17 cellular contexts compared by ENCODE assay signal in genomic region chr16:29198231-29198630, GRCh38.
DNase-seq lines count a peak whose midpoint lies in the region; ATAC-seq and TF ChIP-seq lines count a peak whose summit lies in the region.
"Had no signal": no experiment of that assay in that cellular context is flagged by ENCODE, and none has a peak within 500 bp of the region (broad histone marks: within the 10 kb centered on the region; RNA-seq: fewer than 3 reads in every experiment).

No MANE protein-coding gene starts in this region.

- H3K27me3 ChIP-seq in right atrium auricular region: no peaks in the 10 kb centered on the region
- H3K27me3 ChIP-seq in right cardiac atrium (ENCODE audit: control insufficient read depth, insufficient read depth): no peaks in the 10 kb centered on the region
- no peaks in the 10 kb centered on the region for H3K27me3 ChIP-seq in gastroesophageal sphincter
- H3K27me3 ChIP-seq in vagina: no peaks in the 10 kb centered on the region
- H3K27me3 ChIP-seq: SJSA1 had no signal

- TF ChIP-seq POLR2A in gastroesophageal sphincter (IDR thresholded peaks at IDR 0.05) (no peak), vagina (IDR thresholded peaks at IDR 0.05) (no peak)

- H3K9me3 ChIP-seq in right atrium auricular region (no peaks in the 10 kb centered on the region), right cardiac atrium (ENCODE audit: control insufficient read depth, low read length) (no peaks in the 10 kb centered on the region), gastroesophageal sphincter (no peaks in the 10 kb centered on the region), vagina (no peaks in the 10 kb centered on the region)
- H3K9me3 ChIP-seq: A549, SJSA1 had no signal

- ATAC-seq in right cardiac atrium: no peak
- no peak for ATAC-seq in gastroesophageal sphincter
- no peak for ATAC-seq in GM18858 (IDR thresholded peaks at IDR 0.05; ENCODE audit: unreplicated experiment)
- ATAC-seq in GM18520 (IDR thresholded peaks at IDR 0.05; ENCODE audit: unreplicated experiment): no peak

- DNase-seq in right atrium auricular region (ENCODE audit: low spot score) (peak; percentile 26), right cardiac atrium (no peak), posterior vena cava (ENCODE audit: low spot score) (peak; percentile 24), vagina (ENCODE audit: extremely low spot score in 2 of 2) (peak; percentile 74 to 82), GM03348 (ENCODE audit: low spot score) (no peak)
- DNase-seq: COR-L47, H7, NCI-H1417 treated with DMSO at 0.1 percent for 48 hours, NCI-H2081, NCI-H510A treated with DMSO at 0.1 percent for 48 hours, PC-9 had no signal

- no peak for TF ChIP-seq EP300 in gastroesophageal sphincter (IDR thresholded peaks at IDR 0.05)

- intact Hi-C loops in right cardiac atrium (cut with DNase I) (no loop called here), posterior vena cava (cut with DNase I) (no loop called here), vagina (cut with DNase I) (no loop called here)

- H3K4me3 ChIP-seq in right atrium auricular region (no peak overlapping the region), right cardiac atrium (ENCODE audit: low read length) (no peak overlapping the region), gastroesophageal sphincter (no peak overlapping the region), vagina (no peak overlapping the region)
- H3K4me3 ChIP-seq: A549, PC-9, SJSA1 had no signal

- TF ChIP-seq CTCF in right atrium auricular region (IDR thresholded peaks at IDR 0.05): no peak
- no peak for TF ChIP-seq CTCF in gastroesophageal sphincter (IDR thresholded peaks at IDR 0.05)
- no peak for TF ChIP-seq CTCF in vagina (IDR thresholded peaks at IDR 0.05)

- H3K4me1 ChIP-seq in right atrium auricular region (peaks cover 0 to 25% of the 10 kb centered on the region in 2 donors), right cardiac atrium (ENCODE audit: control insufficient read depth, insufficient read depth, low read length) (no peaks in the 10 kb centered on the region), gastroesophageal sphincter (peaks cover 0 to 43% (median 25%) of the 10 kb centered on the region in 3 donors), vagina (peaks cover 31% of the 10 kb centered on the region)

- H3K36me3 ChIP-seq in right atrium auricular region (no peaks in the 10 kb centered on the region), gastroesophageal sphincter (no peaks in the 10 kb centered on the region), vagina (no peaks in the 10 kb centered on the region)
- H3K36me3 ChIP-seq: SJSA1 had no signal

- H3K27ac ChIP-seq in right atrium auricular region (peak overlapping the region; percentile 81 to 83), right cardiac atrium (ENCODE audit: low read length) (no peak overlapping the region), gastroesophageal sphincter (peak overlapping the region in 3 of 4 donors; percentile 81 to 90 (median 90)), vagina (peak overlapping the region; percentile 93)
- H3K27ac ChIP-seq: C4-2B, PC-9, SJSA1 had no signal

- 97% methylated on average over 4 of the region's 4 CpGs for WGBS in right cardiac atrium
- WGBS in gastroesophageal sphincter (ENCODE audit: low coverage in 1 of 2), 2 donors: 88 to 91% methylated on average over 4 of the region's 4 CpGs

Comparison
In these comparisons a context has a peak if more than half of its experiments do, and no peak if none do; other contexts are left out.
1. DNase-seq: peak in right atrium auricular region (single experiment), posterior vena cava (single experiment) and vagina (2 of 2); none in right cardiac atrium (0 of 3) and GM03348 (single experiment).